In the genomic region with DNA sequence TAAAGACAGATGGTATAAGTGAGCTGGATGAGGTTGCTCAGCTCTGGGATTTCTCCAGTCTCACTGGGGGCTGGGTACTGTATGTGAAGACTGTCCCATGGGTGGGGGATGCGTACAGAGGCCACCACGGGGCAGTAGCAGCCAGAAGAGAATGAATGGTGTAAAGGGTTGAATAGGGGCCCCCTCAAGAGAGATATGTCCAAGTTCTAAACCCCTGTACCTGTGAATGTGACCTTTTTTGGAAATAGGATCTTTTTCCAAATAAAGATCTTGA, we compare ENCODE assay signal across 26 cellular contexts. TPM values are rescaled to one million over a fixed set of nuclear protein-coding genes. Genes with fewer than 3 reads are reported as not detected.
"Had no signal": no experiment of that assay in that cellular context is flagged by ENCODE, and none has a peak within 500 bp of the region (broad histone marks: within the 10 kb centered on the region; RNA-seq: fewer than 3 reads in every experiment).

No MANE protein-coding gene starts in this region.

- H3K36me3 ChIP-seq: brain microvascular endothelial cell, right lobe of liver had no signal

- H3K27me3 Mint-ChIP-seq: activated CD4-positive, alpha-beta T cell treated with anti-CD3 and anti-CD28 coated beads for 36 hours had no signal

- ATAC-seq: activated CD4-positive, alpha-beta T cell treated with anti-CD3 and anti-CD28 coated beads for 36 hours; activated naive CD4-positive, alpha-beta T cell treated with anti-CD3 and anti-CD28 coated beads, Interleukin-2, amount 50 U/mL, for 72 hours; esophagus mucosa; left ventricle myocardium superior; natural killer cell; right lobe of liver had no signal

- H3K27me3 ChIP-seq: right lobe of liver, testis had no signal

- H3K4me1 Mint-ChIP-seq: activated B cell treated with CpG ODN at 0.5 μM for 24 hours; activated CD4-positive, alpha-beta T cell treated with anti-CD3 and anti-CD28 coated beads for 36 hours had no signal

- H3K27ac ChIP-seq: brain microvascular endothelial cell, right lobe of liver, testis had no signal

- H3K36me3 Mint-ChIP-seq: activated naive CD4-positive, alpha-beta T cell treated with anti-CD3 and anti-CD28 coated beads, Interleukin-2, amount 50 U/mL, for 72 hours; mesothelial cell of epicardium; natural killer cell had no signal

- H3K4me3 Mint-ChIP-seq: activated B cell treated with CpG ODN at 0.5 μM for 24 hours; activated CD4-positive, alpha-beta T cell treated with anti-CD3 and anti-CD28 coated beads for 36 hours; mesothelial cell of epicardium; natural killer cell; type B pancreatic cell had no signal

- H3K4me3 ChIP-seq: right lobe of liver, testis had no signal

- DNase-seq: activated B cell treated with CpG ODN at 0.5 μM for 24 hours; activated CD4-positive, alpha-beta T cell treated with anti-CD3 and anti-CD28 coated beads for 36 hours; activated CD4-positive, alpha-beta T cell treated with anti-CD3 and anti-CD28 coated beads, Interleukin-2, amount 50 U/mL, for 48 hours; aorta; brain microvascular endothelial cell; central memory CD4-positive, alpha-beta T cell; effector memory CD4-positive, alpha-beta T cell; hippocampal formation; kidney glomerular epithelial cell; left ventricle myocardium superior; mammary epithelial cell; natural killer cell; right lobe of liver; small intestine; stimulated activated CD4-positive, alpha-beta T cell treated with anti-CD3 and anti-CD28 coated beads, Interleukin-15, amount 100 ng/mL, for 24 hours; stimulated activated CD4-positive, alpha-beta T cell treated with anti-CD3 and anti-CD28 coated beads, Interleukin-2, amount 100 ng/mL, for 48 hours; stimulated activated naive CD4-positive, alpha-beta T cell; T-helper 1 cell; T-helper 9 cell; testis had no signal

- H3K4me1 ChIP-seq: right lobe of liver had no signal

- H3K9me3 ChIP-seq: right lobe of liver, testis had no signal

- H3K27ac Mint-ChIP-seq: activated B cell treated with CpG ODN at 0.5 μM for 24 hours; activated CD4-positive, alpha-beta T cell treated with anti-CD3 and anti-CD28 coated beads for 36 hours; activated naive CD4-positive, alpha-beta T cell treated with anti-CD3 and anti-CD28 coated beads, Interleukin-2, amount 50 U/mL, for 72 hours; mesothelial cell of epicardium; natural killer cell; type B pancreatic cell had no signal

- H3K9me3 Mint-ChIP-seq: activated B cell treated with CpG ODN at 0.5 μM for 24 hours; activated naive CD4-positive, alpha-beta T cell treated with anti-CD3 and anti-CD28 coated beads, Interleukin-2, amount 50 U/mL, for 72 hours; natural killer cell; type B pancreatic cell had no signal

RNA-seq across cellular contexts. Expression of a gene that starts 38.9 kb away (rescaled TPM):
- total RNA-seq: activated B cell treated with CpG ODN at 0.5 μM for 24 hours, dermis microvascular lymphatic vessel endothelial cell, endothelial cell of umbilical vein, mammary epithelial cell had no signal
